Comparison of ENCODE assay signal across 1 cellular context in the genomic region with DNA sequence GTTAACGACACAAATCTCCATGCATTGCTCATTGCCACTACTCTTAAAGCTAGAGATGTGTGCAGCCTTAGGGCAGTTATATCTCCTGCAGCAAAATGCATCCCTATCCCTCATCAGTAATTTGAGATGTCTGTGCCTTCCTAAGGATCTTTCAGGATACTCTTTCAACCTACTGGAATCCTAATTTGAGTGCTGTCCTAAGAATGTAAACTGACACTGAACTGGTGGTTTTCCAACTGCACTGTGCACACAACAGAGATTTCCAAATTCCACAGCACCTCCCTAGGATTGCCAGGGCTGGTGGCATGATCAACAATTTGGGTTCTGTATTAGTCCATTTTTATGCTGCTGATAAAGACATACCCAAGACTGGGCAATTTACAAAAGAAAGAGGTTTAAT.
TF ChIP-seq lines count a peak whose summit lies in the region.

No MANE protein-coding gene starts in this region.

TF ChIP-seq in HepG2, 621 proteins besides CTCF, POLR2A, EP300 and RAD21 (continued from another document):
- no peak for TF ChIP-seq ZNF678 (CRISPR knock-in tag; IDR thresholded peaks at IDR 0.05)
- no peak for TF ChIP-seq CEBPG (CRISPR knock-in tag; IDR thresholded peaks at IDR 0.05)
- TF ChIP-seq ZNF326 (CRISPR knock-in tag; IDR thresholded peaks at IDR 0.05; ENCODE audit: borderline replicate concordance): no peak
- TF ChIP-seq KDM6A (CRISPR knock-in tag; IDR thresholded peaks at IDR 0.05; ENCODE audit: low read depth): no peak
- TF ChIP-seq CCDC6 (CRISPR knock-in tag; IDR thresholded peaks at IDR 0.05): no peak
- TF ChIP-seq, protein P1, sequence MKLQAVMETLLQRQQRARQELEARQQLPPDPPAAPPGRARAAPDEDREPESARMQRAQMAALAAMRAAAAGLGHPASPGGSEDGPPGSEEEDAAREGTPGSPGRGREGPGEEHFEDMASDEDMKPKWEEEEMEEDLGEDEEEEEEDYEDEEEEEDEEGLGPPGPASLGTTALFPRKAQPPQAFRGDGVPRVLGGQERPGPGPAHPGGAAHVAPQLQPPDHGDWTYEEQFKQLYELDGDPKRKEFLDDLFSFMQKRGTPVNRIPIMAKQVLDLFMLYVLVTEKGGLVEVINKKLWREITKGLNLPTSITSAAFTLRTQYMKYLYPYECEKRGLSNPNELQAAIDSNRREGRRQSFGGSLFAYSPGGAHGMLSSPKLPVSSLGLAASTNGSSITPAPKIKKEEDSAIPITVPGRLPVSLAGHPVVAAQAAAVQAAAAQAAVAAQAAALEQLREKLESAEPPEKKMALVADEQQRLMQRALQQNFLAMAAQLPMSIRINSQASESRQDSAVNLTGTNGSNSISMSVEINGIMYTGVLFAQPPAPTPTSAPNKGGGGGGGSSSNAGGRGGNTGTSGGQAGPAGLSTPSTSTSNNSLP (IDR thresholded peaks at IDR 0.05; ENCODE audit: low read depth, low read length): no peak
